ENCODE assay signal across 19 cellular contexts in the genomic region with DNA sequence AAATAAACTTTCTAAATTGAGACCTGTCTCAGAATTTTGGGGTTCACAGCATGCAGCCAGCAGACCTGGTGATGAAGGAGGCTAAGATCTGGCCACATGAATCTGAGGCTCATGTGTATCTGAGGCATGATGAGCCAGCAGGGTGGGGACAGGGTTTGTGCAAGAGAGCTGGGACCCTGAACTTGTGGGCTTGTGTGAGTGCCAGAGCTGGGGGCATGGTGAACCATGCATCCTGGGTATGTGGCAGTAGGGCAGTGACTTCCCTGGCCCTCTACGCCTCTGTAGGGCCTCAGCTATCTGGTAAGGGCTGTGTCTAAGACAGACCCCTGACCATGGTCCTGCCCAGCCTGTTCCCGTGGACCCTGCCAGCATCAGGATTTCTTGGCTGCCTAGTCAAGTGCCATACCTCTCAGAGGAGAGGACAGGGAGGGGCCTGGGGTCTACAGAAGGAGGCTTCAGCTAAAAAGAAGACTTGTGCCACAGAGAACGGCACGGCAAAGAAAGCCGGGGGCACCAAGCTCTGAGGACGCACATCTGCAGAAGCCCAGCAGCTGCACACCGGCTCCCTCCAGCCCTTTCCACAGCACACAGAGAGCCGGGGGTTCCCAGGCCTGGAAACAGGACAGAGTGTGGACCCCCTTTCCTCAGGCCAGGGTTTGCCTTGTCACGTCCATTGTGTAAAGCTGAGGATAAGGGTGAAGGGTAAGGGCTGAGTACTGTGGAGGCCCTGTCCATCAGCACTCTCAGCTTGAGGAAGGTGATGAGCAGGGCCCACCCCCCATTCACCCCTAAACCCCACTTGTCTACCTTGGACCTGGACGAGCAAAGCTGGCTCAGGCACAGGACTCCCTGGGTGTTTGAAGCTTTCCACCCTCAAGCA.
A peak's percentile ranks its signal among the peaks of the same experiment; 100 is the strongest.
DNase-seq lines count a peak whose midpoint lies in the region; ATAC-seq and TF ChIP-seq lines count a peak whose summit lies in the region.
"Had no signal": no experiment of that assay in that cellular context is flagged by ENCODE, and none has a peak within 500 bp of the region (broad histone marks: within the 10 kb centered on the region; RNA-seq: fewer than 3 reads in every experiment).

No MANE protein-coding gene starts in this region.

- H4K8ac ChIP-seq in mesenchymal stem cell (ENCODE audit: low read length): no peak overlapping the region

- H3K27me3 Mint-ChIP-seq in activated naive CD8-positive, alpha-beta T cell treated with anti-CD3 and anti-CD28 coated beads, Interleukin-2, amount 10 ng/mL, durations not matched to agents 7 days and 5 days: peaks cover 71% of the 10 kb centered on the region
- peaks cover 72% of the 10 kb centered on the region for H3K27me3 Mint-ChIP-seq in activated naive CD8-positive, alpha-beta T cell treated with anti-CD3 and anti-CD28 coated beads for 36 hours
- H3K27me3 Mint-ChIP-seq in T-cell (peaks cover 59 to 81% of the 10 kb centered on the region in 2 donors), type B pancreatic cell (peaks cover 64% of the 10 kb centered on the region)

- no peak overlapping the region for H2BK120ac ChIP-seq in mesenchymal stem cell (ENCODE audit: low read depth, low read length)

- CTCF ChIA-PET in T-cell (lab: Charles Lee): interaction anchor here in 1 of 2 donors (0.6 kb wide), 1 partner anchor 46 kb away, joined by 5 read pairs; no protein-coding TSS in a partner anchor

- 82% methylated on average over 7 of the region's 10 CpGs for WGBS in mesenchymal stem cell

- no peak overlapping the region for H3K14ac ChIP-seq in mesenchymal stem cell (ENCODE audit: low read length in 2 of 2)

- peak; percentile 14 for ATAC-seq in activated naive CD8-positive, alpha-beta T cell treated with anti-CD3 and anti-CD28 coated beads, Interleukin-2, amount 10 ng/mL, durations not matched to agents 7 days and 5 days (ENCODE audit: low read depth)
- no peak for ATAC-seq in T-cell (replicated peaks in 1 of 4)
- ATAC-seq in GM19467 (IDR thresholded peaks at IDR 0.05; ENCODE audit: unreplicated experiment): no peak
- ATAC-seq: GM12878 had no signal

- H2BK5ac ChIP-seq in mesenchymal stem cell (ENCODE audit: low read depth, low read length, poor library complexity, severe bottlenecking): no peak overlapping the region

- H2BK15ac ChIP-seq in mesenchymal stem cell (ENCODE audit: low read depth, poor library complexity, severe bottlenecking): no peak overlapping the region

- POLR2A ChIA-PET in activated naive CD8-positive, alpha-beta T cell treated with anti-CD3 and anti-CD28 coated beads, Interleukin-2, amount 10 ng/mL, durations not matched to agents 7 days and 5 days (lab: Charles Lee): no interaction called here
- POLR2A ChIA-PET in T-cell (lab: Charles Lee): no interaction called here

- no peaks in the 10 kb centered on the region for H3K79me1 ChIP-seq in mesenchymal stem cell (replicated peaks; ENCODE audit: low read length, poor library complexity, severe bottlenecking)

- H3K9me3 ChIP-seq in mesenchymal stem cell (ENCODE audit: control insufficient read depth, low read length): no peaks in the 10 kb centered on the region

- no peaks in the 10 kb centered on the region for H3K9me3 Mint-ChIP-seq in activated naive CD8-positive, alpha-beta T cell treated with anti-CD3 and anti-CD28 coated beads, Interleukin-2, amount 10 ng/mL, durations not matched to agents 7 days and 5 days
- no peaks in the 10 kb centered on the region for H3K9me3 Mint-ChIP-seq in activated naive CD8-positive, alpha-beta T cell treated with anti-CD3 and anti-CD28 coated beads for 36 hours
- peaks cover 0 to 5% (median 0%) of the 10 kb centered on the region in 3 donors for H3K9me3 Mint-ChIP-seq in T-cell
- H3K9me3 Mint-ChIP-seq in type B pancreatic cell: no peaks in the 10 kb centered on the region

- no peak overlapping the region for H3K4me3 ChIP-seq in mesenchymal stem cell (ENCODE audit: insufficient read depth in 1 of 2, low read depth in 1 of 2, low read length in 2 of 2)
- H3K4me3 ChIP-seq: GM12878, GM23248, PC-9, SK-N-MC had no signal

- H3K4ac ChIP-seq in mesenchymal stem cell (ENCODE audit: low read depth in 1 of 2, low read length in 2 of 2): no peak overlapping the region

- no peak for DNase-seq in activated naive CD8-positive, alpha-beta T cell treated with anti-CD3 and anti-CD28 coated beads, Interleukin-2, amount 10 ng/mL, durations not matched to agents 7 days and 5 days
- DNase-seq in activated naive CD8-positive, alpha-beta T cell treated with anti-CD3 and anti-CD28 coated beads for 36 hours: no peak
- DNase-seq in T-cell (no peak), mesenchymal stem cell (no peak), type B pancreatic cell (ENCODE audit: extremely low spot score, unreplicated experiment) (no peak)
- DNase-seq in effector CD4-positive, alpha-beta T cell: no peak
- no peak for DNase-seq in stimulated activated CD4-positive, alpha-beta T cell treated with anti-CD3 and anti-CD28 coated beads, Interleukin-2, amount 100 ng/mL, for 24 hours
- DNase-seq: Calu3, KBM-7, NCI-H1048, NCI-H1694 treated with DMSO at 0.1 percent for 48 hours, NCI-H446 treated with DMSO at 0.1 percent for 48 hours, NCI-H748 treated with DMSO at 0.1 percent for 48 hours, PC-9 had no signal

- no peak overlapping the region for H4K91ac ChIP-seq in mesenchymal stem cell (ENCODE audit: low read length)

- TF ChIP-seq CTCF in type B pancreatic cell (conservative IDR thresholded peaks at IDR 0.05): no peak

- peaks cover 5% of the 10 kb centered on the region for H3K4me1 ChIP-seq in mesenchymal stem cell (ENCODE audit: control insufficient read depth, insufficient read depth, low read depth, low read length)

- no peak overlapping the region for H3K4me3 Mint-ChIP-seq in activated naive CD8-positive, alpha-beta T cell treated with anti-CD3 and anti-CD28 coated beads, Interleukin-2, amount 10 ng/mL, durations not matched to agents 7 days and 5 days
- H3K4me3 Mint-ChIP-seq in activated naive CD8-positive, alpha-beta T cell treated with anti-CD3 and anti-CD28 coated beads for 36 hours: no peak overlapping the region
- peak overlapping the region in 2 of 3 donors; percentile 13 to 32 for H3K4me3 Mint-ChIP-seq in T-cell
- peak overlapping the region; percentile 29 for H3K4me3 Mint-ChIP-seq in type B pancreatic cell

- H3K27me3 ChIP-seq in mesenchymal stem cell (ENCODE audit: control insufficient read depth in 1 of 2, insufficient read depth in 1 of 2, low read length in 2 of 2): peaks cover 63 to 83% of the 10 kb centered on the region in 2 experiments

- H2BK12ac ChIP-seq in mesenchymal stem cell (ENCODE audit: low read length in 2 of 2): no peak overlapping the region

- no peak overlapping the region for H3K27ac ChIP-seq in mesenchymal stem cell (ENCODE audit: low read length, poor library complexity, severe bottlenecking)
- H3K27ac ChIP-seq: GM23248, HL-60, PC-9, SK-N-MC had no signal

- no peak overlapping the region for H2AFZ ChIP-seq in mesenchymal stem cell (ENCODE audit: low read depth, low read length)
- H2AFZ ChIP-seq: GM23248, PC-9 had no signal

- H3K9ac ChIP-seq in mesenchymal stem cell (ENCODE audit: low read length): peak overlapping the region; percentile 33
- H3K9ac ChIP-seq: GM23248 had no signal

- H3K4me1 Mint-ChIP-seq in activated naive CD8-positive, alpha-beta T cell treated with anti-CD3 and anti-CD28 coated beads, Interleukin-2, amount 10 ng/mL, durations not matched to agents 7 days and 5 days: no peaks in the 10 kb centered on the region
- H3K4me1 Mint-ChIP-seq in activated naive CD8-positive, alpha-beta T cell treated with anti-CD3 and anti-CD28 coated beads for 36 hours: peaks cover 12% of the 10 kb centered on the region
- H3K4me1 Mint-ChIP-seq in T-cell (peaks cover 8 to 23% (median 15%) of the 10 kb centered on the region in 3 donors), type B pancreatic cell (ENCODE audit: unreplicated experiment) (no peaks in the 10 kb centered on the region)

- no peak overlapping the region for H3K18ac ChIP-seq in mesenchymal stem cell (ENCODE audit: low read depth in 1 of 2, low read length in 2 of 2)

- H3K36me3 Mint-ChIP-seq in activated naive CD8-positive, alpha-beta T cell treated with anti-CD3 and anti-CD28 coated beads, Interleukin-2, amount 10 ng/mL, durations not matched to agents 7 days and 5 days: no peaks in the 10 kb centered on the region
- H3K36me3 Mint-ChIP-seq in activated naive CD8-positive, alpha-beta T cell treated with anti-CD3 and anti-CD28 coated beads for 36 hours: no peaks in the 10 kb centered on the region
- H3K36me3 Mint-ChIP-seq in T-cell: no peaks in the 10 kb centered on the region
- no peaks in the 10 kb centered on the region for H3K36me3 Mint-ChIP-seq in type B pancreatic cell

- no peak overlapping the region for H3K27ac Mint-ChIP-seq in activated naive CD8-positive, alpha-beta T cell treated with anti-CD3 and anti-CD28 coated beads, Interleukin-2, amount 10 ng/mL, durations not matched to agents 7 days and 5 days
- H3K27ac Mint-ChIP-seq in activated naive CD8-positive, alpha-beta T cell treated with anti-CD3 and anti-CD28 coated beads for 36 hours: no peak overlapping the region
- H3K27ac Mint-ChIP-seq in T-cell (no peak overlapping the region), type B pancreatic cell (no peak overlapping the region)

- H3K4me2 ChIP-seq in mesenchymal stem cell (ENCODE audit: low read length, poor library complexity, severe bottlenecking): no peak overlapping the region
- H3K4me2 ChIP-seq: PC-9 had no signal

- H2AK5ac ChIP-seq in mesenchymal stem cell (ENCODE audit: low read length, severe bottlenecking): no peak overlapping the region

- H3K36me3 ChIP-seq in mesenchymal stem cell (ENCODE audit: control insufficient read depth in 1 of 2, insufficient read depth in 2 of 2, low read depth in 1 of 2, low read length in 2 of 2): no peaks in the 10 kb centered on the region

- H3K23ac ChIP-seq in mesenchymal stem cell (ENCODE audit: low read length in 2 of 2): no peak overlapping the region

Comparison
In these comparisons a context has a peak if more than half of its experiments do, and no peak if none do; other contexts are left out.
1. H3K4me3 Mint-ChIP-seq: peak in T-cell (2 of 3) and type B pancreatic cell (single experiment); none in activated naive CD8-positive, alpha-beta T cell treated with anti-CD3 and anti-CD28 coated beads, Interleukin-2, amount 10 ng/mL, durations not matched to agents 7 days and 5 days (single experiment) and activated naive CD8-positive, alpha-beta T cell treated with anti-CD3 and anti-CD28 coated beads for 36 hours (single experiment).